ENCODE assay signal across 8 cellular contexts in genomic region chr7:36366649-36367560, GRCh38. TPM values are rescaled to one million over a fixed set of nuclear protein-coding genes. Genes with fewer than 3 reads are reported as not detected.
A peak's percentile ranks its signal among the peaks of the same experiment; 100 is the strongest.
DNase-seq lines count a peak whose midpoint lies in the region; ATAC-seq and TF ChIP-seq lines count a peak whose summit lies in the region.

No MANE protein-coding gene starts in this region.

- peaks cover 0 to 9% (median 6%) of the 10 kb centered on the region in 10 experiments; a peak in 8 of 20 replicates for H3K4me1 ChIP-seq in BLaER1 treated with 17β-estradiol and CSF1 and Interleukin-3, amounts not matched to agents 10 nM and 100 nM
- peaks cover 0 to 4% (median 0%) of the 10 kb centered on the region in 4 donors for H3K4me1 ChIP-seq in liver (ENCODE audit: control insufficient read depth in 4 of 4, insufficient read depth in 4 of 4, low read length in 3 of 4)

- no peaks in the 10 kb centered on the region for H3K36me3 ChIP-seq in BLaER1 treated with 17β-estradiol and CSF1 and Interleukin-3, amounts not matched to agents 10 nM and 100 nM
- no peaks in the 10 kb centered on the region for H3K36me3 ChIP-seq in liver (ENCODE audit: control insufficient read depth in 4 of 4, insufficient read depth in 3 of 4, low read depth in 1 of 4, low read length in 3 of 4)

- H4K20me1 ChIP-seq in BLaER1 treated with 17β-estradiol and CSF1 and Interleukin-3, amounts not matched to agents 10 nM and 100 nM = no peaks in the 10 kb centered on the region

- DNase-seq in NCI-H526 (lab: John Stamatoyannopoulos, UW) = peak; percentile 82 to 97
- peak; percentile 87 to 89 for DNase-seq in activated CD4-positive, alpha-beta T cell treated with anti-CD3 and anti-CD28 coated beads, Interleukin-2, amount 50 U/mL, for 4 hours
- DNase-seq in dermis microvascular lymphatic vessel endothelial cell (ENCODE audit: low read depth in 2 of 2) = peak; percentile 60 to 85
- DNase-seq in stimulated activated CD4-positive, alpha-beta T cell treated with anti-CD3 and anti-CD28 coated beads, Interleukin-2, amount 100 ng/mL, for 48 hours = peak; percentile 88 to 90

- H3K4me2 ChIP-seq in BLaER1 treated with 17β-estradiol and CSF1 and Interleukin-3, amounts not matched to agents 10 nM and 100 nM = peak overlapping the region; percentile 88 to 98 (median 95)

- peak overlapping the region in 8 of 11 experiments; percentile 13 to 69 (median 44); a peak in 9 of 22 replicates for H3K27ac ChIP-seq in BLaER1 treated with 17β-estradiol and CSF1 and Interleukin-3, amounts not matched to agents 10 nM and 100 nM
- peak overlapping the region; percentile 62 to 76 for H3K27ac ChIP-seq in liver (ENCODE audit: low read depth in 1 of 2, low read length in 2 of 2)

- no peaks in the 10 kb centered on the region for H3K9me3 ChIP-seq in BLaER1 treated with 17β-estradiol and CSF1 and Interleukin-3, amounts not matched to agents 10 nM and 100 nM (replicated peaks in 1 of 11)
- H3K9me3 ChIP-seq in liver (ENCODE audit: control insufficient read depth in 4 of 4, low read length in 3 of 4) = no peaks in the 10 kb centered on the region

- peaks cover 4 to 16% (median 11%) of the 10 kb centered on the region in 11 experiments for H3K27me3 ChIP-seq in BLaER1 treated with 17β-estradiol and CSF1 and Interleukin-3, amounts not matched to agents 10 nM and 100 nM
- H3K27me3 ChIP-seq in liver (ENCODE audit: control insufficient read depth in 4 of 4, insufficient read depth in 4 of 4, low read length in 3 of 4) = no peaks in the 10 kb centered on the region

- peak; percentile 98 for ATAC-seq in GM19395 (IDR thresholded peaks at IDR 0.05; ENCODE audit: unreplicated experiment)
- peak; percentile 99 for ATAC-seq in HG03521 (IDR thresholded peaks at IDR 0.05; ENCODE audit: unreplicated experiment)

- TF ChIP-seq CTCF in liver (IDR thresholded peaks at IDR 0.05; ENCODE audit: low read depth, low read length, missing input control) = peak; percentile 92

- under 1% methylated on average over 99 of the region's 99 CpGs for WGBS in liver

- peak overlapping the region; percentile 61 to 81 (median 77) for H3K9ac ChIP-seq in BLaER1 treated with 17β-estradiol and CSF1 and Interleukin-3, amounts not matched to agents 10 nM and 100 nM
- peak overlapping the region; percentile 32 to 69 for H3K9ac ChIP-seq in liver (ENCODE audit: low read depth in 1 of 2, low read length in 2 of 2)

- H3K4me3 ChIP-seq in BLaER1 treated with 17β-estradiol and CSF1 and Interleukin-3, amounts not matched to agents 10 nM and 100 nM = peak overlapping the region; percentile 71 to 90 (median 84)
- peak overlapping the region; percentile 45 to 81 (median 68) for H3K4me3 ChIP-seq in liver (ENCODE audit: low read depth in 1 of 3, low read length in 3 of 3)

- peak; percentile 51 to 67 for TF ChIP-seq RAD21 in liver (IDR thresholded peaks at IDR 0.05)

TF ChIP-seq in liver, 16 proteins besides CTCF, POLR2A, EP300 and RAD21:
- TF ChIP-seq YY1 (IDR thresholded peaks at IDR 0.05) (peak; percentile 41), HNF4A (conservative IDR thresholded peaks at IDR 0.05) (no peak), ZBTB33 (IDR thresholded peaks at IDR 0.05) (no peak), FOXA1 (IDR thresholded peaks at IDR 0.05) (no peak), SP1 (IDR thresholded peaks at IDR 0.05) (peak; percentile 10)

RNA-seq across cellular contexts. Expression of gene ANLN, which starts 22.8 kb away (rescaled TPM):
- total RNA-seq in dermis microvascular lymphatic vessel endothelial cell (14.4 and 36.1 TPM in 2 replicates), liver (10 to 100 TPM in 1 of 2 donors, under 1 TPM in 1; 0.17 to 27.0 TPM)
- 1 to 10 TPM in 1 of 2 donors, under 1 TPM in 1; 0.38 to 2.2 TPM for polyA plus RNA-seq in liver

Comparison
In these comparisons a context has a peak if more than half of its experiments do, and no peak if none do; other contexts are left out.
1. Peak in every context shown above with its lines: DNase-seq, ATAC-seq, H3K4me3 ChIP-seq and H3K27ac ChIP-seq.